In genomic region chr20:10318625-10319024, GRCh38 we compare ENCODE assay signal across 21 cellular contexts.
"Had no signal": no experiment of that assay in that cellular context is flagged by ENCODE, and none has a peak within 500 bp of the region (broad histone marks: within the 10 kb centered on the region; RNA-seq: fewer than 3 reads in every experiment).

No MANE protein-coding gene starts in this region.

- H3K27me3 ChIP-seq: hepatocyte, ovary, right atrium auricular region, stomach had no signal

- H3K4me3 ChIP-seq: hepatocyte, left ventricle myocardium inferior, lower lobe of right lung, ovary, right atrium auricular region, stomach had no signal

- H3K9me3 Mint-ChIP-seq: mesothelial cell of epicardium, natural killer cell, type B pancreatic cell had no signal

- H3K27me3 Mint-ChIP-seq: dendritic cell treated with granulocyte-macrophage colony-stimulating factor and Interleukin-4, amounts not matched to agents 40 ng/mL and 50 ng/mL, for 4 days had no signal

- H3K36me3 ChIP-seq: left ventricle myocardium inferior, lower lobe of right lung, ovary, right atrium auricular region, stomach had no signal

- H3K27ac Mint-ChIP-seq: dendritic cell treated with granulocyte-macrophage colony-stimulating factor and Interleukin-4, amounts not matched to agents 40 ng/mL and 50 ng/mL, for 4 days; memory B cell; mesothelial cell of epicardium; natural killer cell; type B pancreatic cell had no signal

- H3K9me3 ChIP-seq: lower lobe of right lung, ovary had no signal

- H3K4me3 Mint-ChIP-seq: dendritic cell treated with granulocyte-macrophage colony-stimulating factor and Interleukin-4, amounts not matched to agents 40 ng/mL and 50 ng/mL, for 4 days; memory B cell; mesothelial cell of epicardium; natural killer cell; neural crest cell; type B pancreatic cell had no signal

- H3K4me1 Mint-ChIP-seq: memory B cell, neural crest cell had no signal

- H3K4me2 ChIP-seq: hepatocyte had no signal

- H3K4me1 ChIP-seq: foreskin keratinocyte, lower lobe of right lung, right atrium auricular region, stomach had no signal

- DNase-seq: foreskin keratinocyte; head of caudate nucleus; kidney; left cardiac atrium; left ventricle myocardium inferior; lower lobe of right lung; natural killer cell; nucleus accumbens; ovary; small intestine; stimulated activated CD4-positive, alpha-beta T cell treated with anti-CD3 and anti-CD28 coated beads, Interleukin-12 subunit alpha, Interleukin-12 subunit beta, amount 100 ng/mL, for 4 hours; stimulated activated naive CD4-positive, alpha-beta T cell; stomach; substantia nigra had no signal

- H3K36me3 Mint-ChIP-seq: memory B cell, mesothelial cell of epicardium, natural killer cell, type B pancreatic cell had no signal

- H3K27ac ChIP-seq: foreskin keratinocyte, hepatocyte, left ventricle myocardium inferior, lower lobe of right lung, ovary, right atrium auricular region, stomach had no signal
